ENCODE assay signal across 26 cellular contexts in genomic region chr19:54521860-54522513, GRCh38. TPM values are rescaled to one million over a fixed set of nuclear protein-coding genes. Genes with fewer than 3 reads are reported as not detected.
DNase-seq lines count a peak whose midpoint lies in the region; ATAC-seq, FAIRE-seq and TF ChIP-seq lines count a peak whose summit lies in the region.
"Had no signal": no experiment of that assay in that cellular context is flagged by ENCODE, and none has a peak within 500 bp of the region (broad histone marks: within the 10 kb centered on the region; RNA-seq: fewer than 3 reads in every experiment).

No MANE protein-coding gene starts in this region.

- peaks cover 6% of the 10 kb centered on the region for H3K27me3 Mint-ChIP-seq in T-helper 1 cell treated with Interleukin-12 subunit alpha and Interleukin-12 subunit beta and Interleukin-4 antibody, amounts not matched to agents 30 μg/mL and 1 μg/mL, for 36 hours (ENCODE audit: low read depth)
- H3K27me3 Mint-ChIP-seq in activated CD8-positive, alpha-beta T cell treated with anti-CD3 and anti-CD28 coated beads for 36 hours = peaks cover 13% of the 10 kb centered on the region
- peaks cover 17 to 27% (median 22%) of the 10 kb centered on the region in 3 donors for H3K27me3 Mint-ChIP-seq in immature natural killer cell (ENCODE audit: low read depth in 3 of 3)
- no peaks in the 10 kb centered on the region for H3K27me3 Mint-ChIP-seq in progenitor cell of endocrine pancreas

- no peak for FAIRE-seq in D721Med (lab: Jason Lieb, UNC)
- FAIRE-seq: H1 had no signal

- POLR2A ChIA-PET in activated CD8-positive, alpha-beta T cell treated with anti-CD3 and anti-CD28 coated beads for 36 hours (lab: Charles Lee) = no interaction called here

- H3K4me3 ChIP-seq in GM06990 (replicated peaks; ENCODE audit: low read depth, low read length) = peak overlapping the region; percentile 42
- H3K4me3 ChIP-seq: MG63, stomach, tibial nerve had no signal

- DNase-seq in T-helper 1 cell (no peak), GM06990 (ENCODE audit: extremely low read depth, insufficient read length) (no peak), immature natural killer cell (no peak), NCI-H1436 treated with DMSO at 0.1 percent for 48 hours (lab: John Stamatoyannopoulos, UW) (no peak), progenitor cell of endocrine pancreas (ENCODE audit: low spot score, unreplicated experiment) (no peak), D721Med (ENCODE audit: insufficient read length, low spot score) (no peak)
- DNase-seq in activated CD8-positive, alpha-beta T cell treated with anti-CD3 and anti-CD28 coated beads for 36 hours = no peak
- DNase-seq: activated effector memory CD4-positive, alpha-beta T cell treated with Interleukin-2 at 50 U/mL for 16 hours; aorta; COR-L47; DMS79 treated with DMSO at 0.1 percent for 48 hours; mammary epithelial cell; MG63; NCI-H1417 treated with DMSO at 0.1 percent for 48 hours; NCI-H524 treated with DMSO at 0.1 percent for 48 hours; occipital lobe; retina; stomach had no signal

- H3K36me3 ChIP-seq in GM06990 (ENCODE audit: control insufficient read depth, insufficient read depth, low read length) = no peaks in the 10 kb centered on the region
- H3K36me3 ChIP-seq: MG63, stomach, tibial nerve had no signal

- peaks cover 9% of the 10 kb centered on the region for H3K9me3 Mint-ChIP-seq in T-helper 1 cell treated with Interleukin-12 subunit alpha and Interleukin-12 subunit beta and Interleukin-4 antibody, amounts not matched to agents 30 μg/mL and 1 μg/mL, for 36 hours
- H3K9me3 Mint-ChIP-seq in activated CD8-positive, alpha-beta T cell treated with anti-CD3 and anti-CD28 coated beads for 36 hours = peaks cover 1% of the 10 kb centered on the region
- H3K9me3 Mint-ChIP-seq in immature natural killer cell (peaks cover 0 to 4% (median 0%) of the 10 kb centered on the region in 6 donors), progenitor cell of endocrine pancreas (ENCODE audit: low read depth) (peaks cover 69% of the 10 kb centered on the region)

- ATAC-seq in activated CD8-positive, alpha-beta T cell treated with anti-CD3 and anti-CD28 coated beads for 36 hours = no peak

- intact Hi-C loops in activated CD8-positive, alpha-beta T cell treated with anti-CD3 and anti-CD28 coated beads for 36 hours (cut with micrococcal nuclease) = no loop called here

- peak overlapping the region; percentile 62 for H3K4me3 Mint-ChIP-seq in T-helper 1 cell treated with Interleukin-12 subunit alpha and Interleukin-12 subunit beta and Interleukin-4 antibody, amounts not matched to agents 30 μg/mL and 1 μg/mL, for 36 hours
- H3K4me3 Mint-ChIP-seq in activated CD8-positive, alpha-beta T cell treated with anti-CD3 and anti-CD28 coated beads for 36 hours = peak overlapping the region; percentile 58
- peak overlapping the region in 3 of 5 donors; percentile 2 to 48 (median 26) for H3K4me3 Mint-ChIP-seq in immature natural killer cell
- no peak overlapping the region for H3K4me3 Mint-ChIP-seq in progenitor cell of endocrine pancreas (ENCODE audit: low read depth)

- no peaks in the 10 kb centered on the region for H3K36me3 Mint-ChIP-seq in T-helper 1 cell treated with Interleukin-12 subunit alpha and Interleukin-12 subunit beta and Interleukin-4 antibody, amounts not matched to agents 30 μg/mL and 1 μg/mL, for 36 hours (ENCODE audit: low read depth)
- no peaks in the 10 kb centered on the region for H3K36me3 Mint-ChIP-seq in activated CD8-positive, alpha-beta T cell treated with anti-CD3 and anti-CD28 coated beads for 36 hours (ENCODE audit: low read depth)
- H3K36me3 Mint-ChIP-seq in immature natural killer cell = peaks cover 0 to 9% (median 0%) of the 10 kb centered on the region in 3 donors
- peaks cover 7% of the 10 kb centered on the region for H3K36me3 Mint-ChIP-seq in progenitor cell of endocrine pancreas (ENCODE audit: insufficient read depth)

- CTCF ChIA-PET in activated CD8-positive, alpha-beta T cell treated with anti-CD3 and anti-CD28 coated beads for 36 hours (lab: Charles Lee) = no interaction called here

- TF ChIP-seq CTCF in GM06990 (IDR thresholded peaks at IDR 0.05; ENCODE audit: insufficient read depth, low read length, poor library complexity, severe bottlenecking) (no peak), progenitor cell of endocrine pancreas (IDR thresholded peaks at IDR 0.05; ENCODE audit: unreplicated experiment) (no peak), D721Med (IDR thresholded peaks at IDR 0.05; ENCODE audit: insufficient read depth, missing control alignments) (no peak)
- TF ChIP-seq CTCF in activated CD8-positive, alpha-beta T cell treated with anti-CD3 and anti-CD28 coated beads for 36 hours (IDR thresholded peaks at IDR 0.05) = no peak

- peaks cover 52% of the 10 kb centered on the region for H3K4me1 Mint-ChIP-seq in T-helper 1 cell treated with Interleukin-12 subunit alpha and Interleukin-12 subunit beta and Interleukin-4 antibody, amounts not matched to agents 30 μg/mL and 1 μg/mL, for 36 hours (ENCODE audit: low read depth)
- peaks cover 54% of the 10 kb centered on the region for H3K4me1 Mint-ChIP-seq in activated CD8-positive, alpha-beta T cell treated with anti-CD3 and anti-CD28 coated beads for 36 hours (ENCODE audit: low read depth)
- H3K4me1 Mint-ChIP-seq in immature natural killer cell = peaks cover 48 to 50% of the 10 kb centered on the region in 2 donors
- no peaks in the 10 kb centered on the region for H3K4me1 Mint-ChIP-seq in progenitor cell of endocrine pancreas (ENCODE audit: low read depth)

- H3K27ac Mint-ChIP-seq in T-helper 1 cell treated with Interleukin-12 subunit alpha and Interleukin-12 subunit beta and Interleukin-4 antibody, amounts not matched to agents 30 μg/mL and 1 μg/mL, for 36 hours = peak overlapping the region; percentile 37
- peak overlapping the region; percentile 90 for H3K27ac Mint-ChIP-seq in activated CD8-positive, alpha-beta T cell treated with anti-CD3 and anti-CD28 coated beads for 36 hours
- H3K27ac Mint-ChIP-seq in immature natural killer cell (no peak overlapping the region), progenitor cell of endocrine pancreas (no peak overlapping the region)

- H3K27me3 ChIP-seq in GM06990 (replicated peaks; ENCODE audit: control insufficient read depth, insufficient read depth, low read length) = no peaks in the 10 kb centered on the region
- H3K27me3 ChIP-seq: tibial nerve had no signal

RNA-seq across cellular contexts. Expression of gene LAIR2, which starts 19.4 kb away (rescaled TPM):
- total RNA-seq in activated CD8-positive, alpha-beta T cell treated with anti-CD3 and anti-CD28 coated beads for 36 hours = 1 to 10 TPM; 1.5 to 2.1 TPM
- polyA plus RNA-seq in immature natural killer cell = 100 to 1,000 TPM in 2 of 3 donors, 10 to 100 TPM in 1; 77.7 to 463 (median 183) TPM
- not detected in 2 replicates for total RNA-seq in progenitor cell of endocrine pancreas
- total RNA-seq: dermis microvascular lymphatic vessel endothelial cell, H1, mammary epithelial cell, occipital lobe, RPMI7951, SK-MEL-5, stomach, tibial nerve had no signal
- polyA plus RNA-seq: aorta, H1, mammary epithelial cell had no signal

RNA-seq across cellular contexts. Expression of gene CDC42EP5, which starts 48.9 kb away (rescaled TPM):
- total RNA-seq in activated CD8-positive, alpha-beta T cell treated with anti-CD3 and anti-CD28 coated beads for 36 hours = under 1 TPM; 0.45 to 0.83 TPM
- not detected for polyA plus RNA-seq in immature natural killer cell
- total RNA-seq in progenitor cell of endocrine pancreas = 1.6 and 2.1 TPM in 2 replicates
- total RNA-seq: T-helper 2 cell treated with Interferon-gamma antibody and Interleukin-4, amounts not matched to agents 100 ng/mL and 5 ng/mL, for 36 hours had no signal

RNA-seq across cellular contexts. Expression of gene LILRA2, which starts 51.6 kb away (rescaled TPM):
- total RNA-seq in activated CD8-positive, alpha-beta T cell treated with anti-CD3 and anti-CD28 coated beads for 36 hours = not detected
- 1 to 10 TPM in 2 of 3 donors, under 1 TPM in 1; 0.58 to 9.7 (median 7.9) TPM for polyA plus RNA-seq in immature natural killer cell
- not detected in 2 replicates for total RNA-seq in progenitor cell of endocrine pancreas
- total RNA-seq: activated CD8-positive, alpha-beta memory T cell treated with anti-CD3 and anti-CD28 coated beads for 36 hours; dermis microvascular lymphatic vessel endothelial cell; H1; mammary epithelial cell; RPMI7951; SK-MEL-5; T-helper 2 cell treated with Interferon-gamma antibody and Interleukin-4, amounts not matched to agents 100 ng/mL and 5 ng/mL, for 36 hours had no signal
- polyA plus RNA-seq: H1, mammary epithelial cell had no signal

RNA-seq across cellular contexts. Expression of gene LENG9, which starts 58.4 kb away (rescaled TPM):
- total RNA-seq in activated CD8-positive, alpha-beta T cell treated with anti-CD3 and anti-CD28 coated beads for 36 hours = 1 to 10 TPM; 4.3 to 5.5 TPM
- polyA plus RNA-seq in immature natural killer cell = under 1 TPM in 1 of 3 donors, not detected in 2; 0.75 TPM
- 0.72 and 0.75 TPM in 2 replicates for total RNA-seq in progenitor cell of endocrine pancreas

Comparison
In these comparisons a context has a peak if more than half of its experiments do, and no peak if none do; other contexts are left out.
1. H3K27ac Mint-ChIP-seq: peak in T-helper 1 cell treated with Interleukin-12 subunit alpha and Interleukin-12 subunit beta and Interleukin-4 antibody, amounts not matched to agents 30 μg/mL and 1 μg/mL, for 36 hours (single experiment) and activated CD8-positive, alpha-beta T cell treated with anti-CD3 and anti-CD28 coated beads for 36 hours (single experiment); none in immature natural killer cell (0 of 6) and progenitor cell of endocrine pancreas (single experiment).